Comparison of ENCODE assay signal across 1 cellular context in genomic region chr2:109715302-109715937, GRCh38.
TF ChIP-seq lines count a peak whose summit lies in the region.

No MANE protein-coding gene starts in this region.

TF ChIP-seq in HepG2, 621 proteins besides CTCF, POLR2A, EP300 and RAD21 (continued from another document and continues in another):
- TF ChIP-seq ZSCAN9 (CRISPR knock-in tag; IDR thresholded peaks at IDR 0.05; ENCODE audit: borderline replicate concordance) (0 out of 2 replicates have a peak, but pooled peaks have one; percentile 46), ZNF816 (CRISPR knock-in tag; IDR thresholded peaks at IDR 0.05; ENCODE audit: borderline replicate concordance) (no peak), ZNF431 (CRISPR knock-in tag; IDR thresholded peaks at IDR 0.05; ENCODE audit: borderline replicate concordance, low read depth) (peak; percentile 74; the same call in 1 of the 2 replicates), ELF4 (CRISPR knock-in tag; IDR thresholded peaks at IDR 0.05; ENCODE audit: borderline replicate concordance) (no peak), RARA (CRISPR knock-in tag; IDR thresholded peaks at IDR 0.05) (0 out of 2 replicates have a peak, but pooled peaks have one; percentile 22), TARDBP (CRISPR knock-in tag; IDR thresholded peaks at IDR 0.05) (no peak), KAT7 (CRISPR knock-in tag; IDR thresholded peaks at IDR 0.05; ENCODE audit: borderline replicate concordance) (0 out of 2 replicates have a peak, but pooled peaks have one; percentile 47), ZNF232 (CRISPR knock-in tag; IDR thresholded peaks at IDR 0.05; ENCODE audit: borderline replicate concordance) (no peak), MIER2 (CRISPR knock-in tag; IDR thresholded peaks at IDR 0.05) (0 out of 2 replicates have a peak, but pooled peaks have one; percentile 30), ZNF552 (CRISPR knock-in tag; IDR thresholded peaks at IDR 0.05; ENCODE audit: borderline replicate concordance) (no peak), ZNF749 (CRISPR knock-in tag; IDR thresholded peaks at IDR 0.05; ENCODE audit: borderline replicate concordance) (no peak), ZNF75D (CRISPR knock-in tag; IDR thresholded peaks at IDR 0.05; ENCODE audit: borderline replicate concordance) (no peak), ZNF501 (CRISPR knock-in tag; IDR thresholded peaks at IDR 0.05) (peak; percentile 62; the same call in 1 of the 2 replicates), MIXL1 (CRISPR knock-in tag; IDR thresholded peaks at IDR 0.05) (peak; percentile 37; the same call in 1 of the 2 replicates), SOX5 (CRISPR knock-in tag; IDR thresholded peaks at IDR 0.05; ENCODE audit: borderline replicate concordance) (peak; percentile 34; the same call in 1 of the 2 replicates), FOXA1 (IDR thresholded peaks at IDR 0.05) (no peak), FOXA1 (CRISPR knock-in tag; IDR thresholded peaks at IDR 0.05) (no peak), MED1 (CRISPR knock-in tag; IDR thresholded peaks at IDR 0.05) (peak; percentile 52; the same call in 1 of the 2 replicates), ZNF225 (CRISPR knock-in tag; IDR thresholded peaks at IDR 0.05) (no peak), THAP11 (CRISPR knock-in tag; IDR thresholded peaks at IDR 0.05) (peak; percentile 63), ZNF331 (CRISPR knock-in tag; IDR thresholded peaks at IDR 0.05) (peak; percentile 56; the same call in 1 of the 2 replicates), THAP8 (CRISPR knock-in tag; IDR thresholded peaks at IDR 0.05; ENCODE audit: borderline replicate concordance) (no peak), ZNF614 (CRISPR knock-in tag; IDR thresholded peaks at IDR 0.05; ENCODE audit: borderline replicate concordance) (0 out of 2 replicates have a peak, but pooled peaks have one; percentile 25), ZSCAN20 (CRISPR knock-in tag; IDR thresholded peaks at IDR 0.05; ENCODE audit: borderline replicate concordance) (no peak), TSC22D2 (CRISPR knock-in tag; IDR thresholded peaks at IDR 0.05; ENCODE audit: borderline replicate concordance) (no peak), CENPT (CRISPR knock-in tag; IDR thresholded peaks at IDR 0.05; ENCODE audit: low read depth) (no peak), HIC2 (CRISPR knock-in tag; IDR thresholded peaks at IDR 0.05; ENCODE audit: low read depth) (no peak), PAX8 (CRISPR knock-in tag; IDR thresholded peaks at IDR 0.05; ENCODE audit: borderline replicate concordance) (no peak), KLF16 (CRISPR knock-in tag; IDR thresholded peaks at IDR 0.05) (peak in 1 of 2 experiments; percentile 76; a peak in 1 of 4 replicates), CEBPG (CRISPR knock-in tag; IDR thresholded peaks at IDR 0.05) (0 out of 2 replicates have a peak, but pooled peaks have one; percentile 17), KMT2B (CRISPR knock-in tag; IDR thresholded peaks at IDR 0.05) (no peak), ZNF768 (CRISPR knock-in tag; IDR thresholded peaks at IDR 0.05) (no peak), ZNF503 (CRISPR knock-in tag; IDR thresholded peaks at IDR 0.05) (no peak), SALL1 (CRISPR knock-in tag; IDR thresholded peaks at IDR 0.05) (peak; percentile 75), SMARCE1 (IDR thresholded peaks at IDR 0.05; ENCODE audit: borderline replicate concordance) (no peak), HMGXB4 (CRISPR knock-in tag; IDR thresholded peaks at IDR 0.05; ENCODE audit: borderline replicate concordance in 1 of 2, low read depth in 1 of 2) (peak; percentile 27 to 52; a peak in 1 of 4 replicates), AHR (CRISPR knock-in tag; IDR thresholded peaks at IDR 0.05) (peak; percentile 55; the same call in 1 of the 2 replicates), POGZ (CRISPR knock-in tag; IDR thresholded peaks at IDR 0.05) (no peak), MYC (CRISPR knock-in tag; IDR thresholded peaks at IDR 0.05; ENCODE audit: borderline replicate concordance) (peak; percentile 45; the same call in 1 of the 2 replicates), TERF1 (CRISPR knock-in tag; IDR thresholded peaks at IDR 0.05) (no peak), EHMT2 (IDR thresholded peaks at IDR 0.05; ENCODE audit: borderline replicate concordance, low read depth, low read length) (no peak), IKZF1 (IDR thresholded peaks at IDR 0.05) (no peak), SNAPC2 (CRISPR knock-in tag; IDR thresholded peaks at IDR 0.05) (no peak), FOXO1 (CRISPR knock-in tag; IDR thresholded peaks at IDR 0.05) (0 out of 2 replicates have a peak, but pooled peaks have one; percentile 49), ZNF512 (CRISPR knock-in tag; IDR thresholded peaks at IDR 0.05) (no peak), SMAD3 (CRISPR knock-in tag; IDR thresholded peaks at IDR 0.05) (peak; percentile 63; the same call in 1 of the 2 replicates), CREB1 (IDR thresholded peaks at IDR 0.05) (no peak), CREB1 (CRISPR knock-in tag; IDR thresholded peaks at IDR 0.05) (no peak), TAF1 (CRISPR knock-in tag; IDR thresholded peaks at IDR 0.05) (no peak), KLF15 (CRISPR knock-in tag; IDR thresholded peaks at IDR 0.05; ENCODE audit: borderline replicate concordance) (no peak), HMG20A (CRISPR knock-in tag; IDR thresholded peaks at IDR 0.05; ENCODE audit: borderline replicate concordance) (no peak), ZBTB7A (CRISPR knock-in tag; IDR thresholded peaks at IDR 0.05) (peak; percentile 55; the same call in 1 of the 2 replicates)
- TF ChIP-seq, protein P1, sequence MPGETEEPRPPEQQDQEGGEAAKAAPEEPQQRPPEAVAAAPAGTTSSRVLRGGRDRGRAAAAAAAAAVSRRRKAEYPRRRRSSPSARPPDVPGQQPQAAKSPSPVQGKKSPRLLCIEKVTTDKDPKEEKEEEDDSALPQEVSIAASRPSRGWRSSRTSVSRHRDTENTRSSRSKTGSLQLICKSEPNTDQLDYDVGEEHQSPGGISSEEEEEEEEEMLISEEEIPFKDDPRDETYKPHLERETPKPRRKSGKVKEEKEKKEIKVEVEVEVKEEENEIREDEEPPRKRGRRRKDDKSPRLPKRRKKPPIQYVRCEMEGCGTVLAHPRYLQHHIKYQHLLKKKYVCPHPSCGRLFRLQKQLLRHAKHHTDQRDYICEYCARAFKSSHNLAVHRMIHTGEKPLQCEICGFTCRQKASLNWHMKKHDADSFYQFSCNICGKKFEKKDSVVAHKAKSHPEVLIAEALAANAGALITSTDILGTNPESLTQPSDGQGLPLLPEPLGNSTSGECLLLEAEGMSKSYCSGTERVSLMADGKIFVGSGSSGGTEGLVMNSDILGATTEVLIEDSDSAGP (CRISPR knock-in tag; IDR thresholded peaks at IDR 0.05; ENCODE audit: borderline replicate concordance): 0 out of 2 replicates have a peak, but pooled peaks have one; percentile 20
- TF ChIP-seq, protein P2, sequence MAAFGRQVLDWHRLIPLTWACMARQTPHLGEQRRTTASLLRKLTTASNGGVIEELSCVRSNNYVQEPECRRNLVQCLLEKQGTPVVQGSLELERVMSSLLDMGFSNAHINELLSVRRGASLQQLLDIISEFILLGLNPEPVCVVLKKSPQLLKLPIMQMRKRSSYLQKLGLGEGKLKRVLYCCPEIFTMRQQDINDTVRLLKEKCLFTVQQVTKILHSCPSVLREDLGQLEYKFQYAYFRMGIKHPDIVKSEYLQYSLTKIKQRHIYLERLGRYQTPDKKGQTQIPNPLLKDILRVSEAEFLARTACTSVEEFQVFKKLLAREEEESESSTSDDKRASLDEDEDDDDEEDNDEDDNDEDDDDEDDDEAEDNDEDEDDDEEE (CRISPR knock-in tag; IDR thresholded peaks at IDR 0.05): no peak
- TF ChIP-seq, protein P3, sequence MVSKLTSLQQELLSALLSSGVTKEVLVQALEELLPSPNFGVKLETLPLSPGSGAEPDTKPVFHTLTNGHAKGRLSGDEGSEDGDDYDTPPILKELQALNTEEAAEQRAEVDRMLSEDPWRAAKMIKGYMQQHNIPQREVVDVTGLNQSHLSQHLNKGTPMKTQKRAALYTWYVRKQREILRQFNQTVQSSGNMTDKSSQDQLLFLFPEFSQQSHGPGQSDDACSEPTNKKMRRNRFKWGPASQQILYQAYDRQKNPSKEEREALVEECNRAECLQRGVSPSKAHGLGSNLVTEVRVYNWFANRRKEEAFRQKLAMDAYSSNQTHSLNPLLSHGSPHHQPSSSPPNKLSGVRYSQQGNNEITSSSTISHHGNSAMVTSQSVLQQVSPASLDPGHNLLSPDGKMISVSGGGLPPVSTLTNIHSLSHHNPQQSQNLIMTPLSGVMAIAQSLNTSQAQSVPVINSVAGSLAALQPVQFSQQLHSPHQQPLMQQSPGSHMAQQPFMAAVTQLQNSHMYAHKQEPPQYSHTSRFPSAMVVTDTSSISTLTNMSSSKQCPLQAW (CRISPR knock-in tag; IDR thresholded peaks at IDR 0.05): 0 out of 2 replicates have a peak, but pooled peaks have one; percentile 38
